8 cellular contexts compared by ENCODE assay signal in genomic region chr5:471750-472058, GRCh38. TPM values are rescaled to one million over a fixed set of nuclear protein-coding genes. Genes with fewer than 3 reads are reported as not detected.
A peak's percentile ranks its signal among the peaks of the same experiment; 100 is the strongest.
DNase-seq lines count a peak whose midpoint lies in the region; ATAC-seq and TF ChIP-seq lines count a peak whose summit lies in the region.

No MANE protein-coding gene starts in this region.

- peak overlapping the region; percentile 66; the same call in 1 of the 2 replicates for H3K4me3 ChIP-seq in iPS-20b (ENCODE audit: low read length)

- no peak for TF ChIP-seq CTCF in activated B cell treated with CpG ODN at 0.5 μM for 24 hours (IDR thresholded peaks at IDR 0.05)

- H3K9me3 Mint-ChIP-seq in activated T-cell treated with anti-CD3 and anti-CD28 coated beads, Interleukin-2, amount 50 U/mL, for 4 hours: no peaks in the 10 kb centered on the region
- H3K9me3 Mint-ChIP-seq in activated B cell treated with CpG ODN at 0.5 μM for 24 hours: no peaks in the 10 kb centered on the region

- H3K4me3 Mint-ChIP-seq in activated T-cell treated with anti-CD3 and anti-CD28 coated beads, Interleukin-2, amount 50 U/mL, for 4 hours: peak overlapping the region; percentile 82
- peak overlapping the region; percentile 78 for H3K4me3 Mint-ChIP-seq in activated B cell treated with CpG ODN at 0.5 μM for 24 hours

- peaks cover 6% of the 10 kb centered on the region for H3K27me3 Mint-ChIP-seq in activated T-cell treated with anti-CD3 and anti-CD28 coated beads, Interleukin-2, amount 50 U/mL, for 4 hours (ENCODE audit: low read depth)
- H3K27me3 Mint-ChIP-seq in activated B cell treated with CpG ODN at 0.5 μM for 24 hours: peaks cover 11% of the 10 kb centered on the region

- no peak overlapping the region for H3K27ac ChIP-seq in iPS-20b (ENCODE audit: low read length)
- peak overlapping the region; percentile 56 for H3K27ac ChIP-seq in temporal lobe (ENCODE audit: low read depth, low read length)

- peaks cover 20% of the 10 kb centered on the region for H3K4me1 Mint-ChIP-seq in activated T-cell treated with anti-CD3 and anti-CD28 coated beads, Interleukin-2, amount 50 U/mL, for 4 hours (ENCODE audit: low read depth)
- peaks cover 31% of the 10 kb centered on the region for H3K4me1 Mint-ChIP-seq in activated B cell treated with CpG ODN at 0.5 μM for 24 hours

- POLR2A ChIA-PET in activated B cell treated with CpG ODN at 0.5 μM for 24 hours (lab: Charles Lee): interaction anchor here (1.0 to 1.1 kb wide), 3 partner anchors 29 to 201 kb away, joined by 3 to 5 read pairs (median 3); partner anchors contain the start of gene EXOC3

- H3K36me3 ChIP-seq in iPS-20b (ENCODE audit: insufficient read depth, low read depth, low read length): no peaks in the 10 kb centered on the region

- CTCF ChIA-PET in activated B cell treated with CpG ODN at 0.5 μM for 24 hours (lab: Charles Lee): interaction anchor here (2.0 kb wide), 1 partner anchor 25 kb away, joined by 9 read pairs; no protein-coding TSS in a partner anchor

- no peaks in the 10 kb centered on the region for H3K4me1 ChIP-seq in iPS-20b (ENCODE audit: insufficient read depth, low read length)

- H3K27ac Mint-ChIP-seq in activated B cell treated with CpG ODN at 0.5 μM for 24 hours: peak overlapping the region; percentile 46

- DNase-seq in activated T-cell treated with anti-CD3 and anti-CD28 coated beads, Interleukin-2, amount 50 U/mL, for 4 hours: no peak
- no peak for DNase-seq in activated T-cell treated with anti-CD3 and anti-CD28 coated beads, Interleukin-2, amount 50 U/mL, for 48 hours
- DNase-seq in activated B cell treated with CpG ODN at 0.5 μM for 24 hours (no peak), NCI-H446 treated with DMSO at 0.1 percent for 48 hours (lab: John Stamatoyannopoulos, UW) (no peak)
- no peak for DNase-seq in stimulated activated CD4-positive, alpha-beta T cell treated with anti-CD3 and anti-CD28 coated beads, Interleukin-15, amount 100 ng/mL, for 24 hours

- H3K27me3 ChIP-seq in iPS-20b (ENCODE audit: insufficient read depth, low read length): peaks cover 34% of the 10 kb centered on the region

- no peak for ATAC-seq in activated T-cell treated with anti-CD3 and anti-CD28 coated beads, Interleukin-2, amount 50 U/mL, for 4 hours
- ATAC-seq in activated B cell treated with CpG ODN at 0.5 μM for 24 hours (ENCODE audit: low read depth) (no peak), HG02763 (IDR thresholded peaks at IDR 0.05; ENCODE audit: unreplicated experiment) (no peak)

- intact Hi-C loops in activated B cell treated with CpG ODN at 0.5 μM for 24 hours (cut with micrococcal nuclease): loop anchor here (1.0 to 2.0 kb wide), 3 partner anchors 7 to 200 kb away; partner anchors contain the start of gene PDCD6

- no peaks in the 10 kb centered on the region for H3K9me3 ChIP-seq in iPS-20b (ENCODE audit: insufficient read depth, low read depth, low read length)

- peaks cover 11% of the 10 kb centered on the region for H3K36me3 Mint-ChIP-seq in activated T-cell treated with anti-CD3 and anti-CD28 coated beads, Interleukin-2, amount 50 U/mL, for 4 hours (ENCODE audit: insufficient read depth)
- peaks cover 3% of the 10 kb centered on the region for H3K36me3 Mint-ChIP-seq in activated B cell treated with CpG ODN at 0.5 μM for 24 hours (ENCODE audit: low read depth)

- no peak overlapping the region for H3K9ac ChIP-seq in iPS-20b (ENCODE audit: low read depth, low read length)

RNA-seq across cellular contexts. Expression of gene EXOC3, which starts 28.7 kb away (rescaled TPM):
- total RNA-seq in activated T-cell treated with anti-CD3 and anti-CD28 coated beads, Interleukin-2, amount 50 U/mL, for 4 hours: 10 to 100 TPM; 62.7 to 78.3 (median 67.2) TPM
- 75.9 and 79.6 TPM in 2 replicates for total RNA-seq in activated B cell treated with CpG ODN at 0.5 μM for 24 hours
- total RNA-seq in temporal lobe: 25.1 TPM

RNA-seq across cellular contexts. Expression of gene SLC9A3, which starts 52.5 kb away (rescaled TPM):
- total RNA-seq in activated T-cell treated with anti-CD3 and anti-CD28 coated beads, Interleukin-2, amount 50 U/mL, for 4 hours: 1 to 10 TPM; 3.4 to 4.9 (median 3.5) TPM
- total RNA-seq in activated B cell treated with CpG ODN at 0.5 μM for 24 hours (0.20 and 0.42 TPM in 2 replicates), temporal lobe (0.98 TPM)
